ENCODE assay signal across 15 cellular contexts in genomic region chr10:118845776-118846175, GRCh38.
DNase-seq lines count a peak whose midpoint lies in the region; ATAC-seq and TF ChIP-seq lines count a peak whose summit lies in the region.
"Had no signal": no experiment of that assay in that cellular context is flagged by ENCODE, and none has a peak within 500 bp of the region (broad histone marks: within the 10 kb centered on the region; RNA-seq: fewer than 3 reads in every experiment).

No MANE protein-coding gene starts in this region.

- DNase-seq in HCT116 (ENCODE audit: low read depth, low spot score), result no peak
- DNase-seq in activated T-helper 1 cell treated with anti-CD3 and anti-CD28 coated beads, Interleukin-12 subunit alpha, Interleukin-12 subunit beta, Interleukin-2, Interleukin-4 antibody, amounts not matched to agents 30 ng/mL and 10 ng/mL and 1 ng/mL, durations not matched to agents 14 hours and 24 hours and 36 hours (ENCODE audit: low spot score), result no peak
- no peak for DNase-seq in epithelial cell of prostate (ENCODE audit: low read depth, low spot score)
- DNase-seq in smooth muscle cell (lab: John Stamatoyannopoulos, UW; ENCODE audit: unreplicated experiment), result no peak
- no peak for DNase-seq in germinal center (ENCODE audit: low spot score)
- DNase-seq in GM13977 (ENCODE audit: low spot score), result no peak
- DNase-seq: ACHN; CD4-positive, CD25-positive, alpha-beta regulatory T cell; DMS53; GF-D8; GOT3; H9 had no signal

- in situ Hi-C loops in GM13977 (cut with MboI; ENCODE audit: low pct_unique_long_range_greater_than_20kb, low sequenced_read_pairs, unreplicated experiment), result no loop called here

- TF ChIP-seq CTCF in HCT116 (IDR thresholded peaks at IDR 0.05 in 2 of 3, conservative IDR thresholded peaks at IDR 0.05 in 1 of 3; ENCODE audit: borderline replicate concordance in 1 of 3, insufficient read depth in 1 of 3, low read depth in 2 of 3, low read length in 2 of 3) (no peak), smooth muscle cell (IDR thresholded peaks at IDR 0.05; ENCODE audit: borderline replicate concordance, insufficient read depth, poor library complexity, severe bottlenecking) (no peak), GM13977 (IDR thresholded peaks at IDR 0.05; ENCODE audit: extremely low read depth, insufficient read depth, missing control alignments) (no peak)

- no peak overlapping the region for H2AFZ ChIP-seq in HCT116 (ENCODE audit: low read depth, low read length, poor library complexity, severe bottlenecking)
- H2AFZ ChIP-seq in smooth muscle cell (ENCODE audit: low read depth), result no peak overlapping the region

- WGBS in smooth muscle cell (ENCODE audit: low lambda C conversion rate), result 95% methylated on average over 2 of the region's 2 CpGs

- peak overlapping the region; percentile 43 for H3K27ac Mint-ChIP-seq in activated T-helper 1 cell treated with anti-CD3 and anti-CD28 coated beads, Interleukin-12 subunit alpha, Interleukin-12 subunit beta, Interleukin-2, Interleukin-4 antibody, amounts not matched to agents 30 ng/mL and 10 ng/mL and 1 ng/mL, durations not matched to agents 14 hours and 24 hours and 36 hours
- H3K27ac Mint-ChIP-seq: H9, IgD-negative memory B cell had no signal

- H3K4me1 Mint-ChIP-seq in activated T-helper 1 cell treated with anti-CD3 and anti-CD28 coated beads, Interleukin-12 subunit alpha, Interleukin-12 subunit beta, Interleukin-2, Interleukin-4 antibody, amounts not matched to agents 30 ng/mL and 10 ng/mL and 1 ng/mL, durations not matched to agents 14 hours and 24 hours and 36 hours (ENCODE audit: low read depth), result no peaks in the 10 kb centered on the region
- H3K4me1 Mint-ChIP-seq: CD4-positive, CD25-positive, alpha-beta regulatory T cell; IgD-negative memory B cell had no signal

- H3K4me2 ChIP-seq in HCT116 (ENCODE audit: low read length) (peak overlapping the region; percentile 41; the same call in 1 of the 2 replicates), smooth muscle cell (no peak overlapping the region)
- H3K4me2 ChIP-seq: BLaER1 treated with 17β-estradiol and CSF1 and Interleukin-3, amounts not matched to agents 10 nM and 100 nM had no signal

- no peak overlapping the region for H3K4me3 ChIP-seq in HCT116 (replicated peaks in 1 of 2; ENCODE audit: low read depth in 1 of 2, low read length in 2 of 2)
- no peak overlapping the region for H3K4me3 ChIP-seq in smooth muscle cell
- H3K4me3 ChIP-seq: BLaER1 treated with 17β-estradiol and CSF1 and Interleukin-3, amounts not matched to agents 10 nM and 100 nM had no signal

- H3K9me3 ChIP-seq in HCT116 (ENCODE audit: control insufficient read depth in 1 of 2, insufficient read depth in 1 of 2, low read depth in 1 of 2, low read length in 2 of 2) (no peaks in the 10 kb centered on the region), smooth muscle cell (replicated peaks; ENCODE audit: low read depth) (no peaks in the 10 kb centered on the region)

- RAD21 ChIA-PET in HCT116 (lab: Charles Lee; ENCODE audit: low non-redundant PET in 1 of 2, low total read pairs in 2 of 2, uncharacterized antibody in 2 of 2, unreplicated experiment in 2 of 2), result no interaction called here

- TF ChIP-seq POLR2A in HCT116 (IDR thresholded peaks at IDR 0.05; ENCODE audit: borderline replicate concordance, extremely low read depth, insufficient read depth, insufficient read length), result no peak

- no peaks in the 10 kb centered on the region for H3K79me2 ChIP-seq in HCT116 (ENCODE audit: insufficient read depth, low read length)
- H3K79me2 ChIP-seq in smooth muscle cell (ENCODE audit: low read depth), result no peaks in the 10 kb centered on the region

- POLR2A ChIA-PET in HCT116 (lab: Charles Lee), result interaction anchor here (1.4 kb wide), 1 partner anchor 91 kb away, joined by 4 read pairs; the partner anchor contains the start of gene CACUL1

- no peak for TF ChIP-seq RAD21 in HCT116 (IDR thresholded peaks at IDR 0.05; ENCODE audit: low read depth)

- no peaks in the 10 kb centered on the region for H3K9me3 Mint-ChIP-seq in activated T-helper 1 cell treated with anti-CD3 and anti-CD28 coated beads, Interleukin-12 subunit alpha, Interleukin-12 subunit beta, Interleukin-2, Interleukin-4 antibody, amounts not matched to agents 30 ng/mL and 10 ng/mL and 1 ng/mL, durations not matched to agents 14 hours and 24 hours and 36 hours
- H3K9me3 Mint-ChIP-seq: H9, IgD-negative memory B cell had no signal

- H3K9me2 ChIP-seq in HCT116 (ENCODE audit: insufficient read depth), result no peaks in the 10 kb centered on the region

- ATAC-seq in HCT116, result no peak
- no peak for ATAC-seq in HG03135 (IDR thresholded peaks at IDR 0.05; ENCODE audit: unreplicated experiment)

- H4K20me1 ChIP-seq in HCT116 (ENCODE audit: insufficient read depth) (no peaks in the 10 kb centered on the region), smooth muscle cell (ENCODE audit: low read depth) (no peaks in the 10 kb centered on the region)
- H4K20me1 ChIP-seq: BLaER1 treated with 17β-estradiol and CSF1 and Interleukin-3, amounts not matched to agents 10 nM and 100 nM had no signal

- H3K9ac ChIP-seq in HCT116 (ENCODE audit: low read length), result no peak overlapping the region
- H3K9ac ChIP-seq in smooth muscle cell (ENCODE audit: low read depth), result no peak overlapping the region
- H3K9ac ChIP-seq: BLaER1 treated with 17β-estradiol and CSF1 and Interleukin-3, amounts not matched to agents 10 nM and 100 nM had no signal

- H3F3A ChIP-seq in smooth muscle cell (ENCODE audit: low read depth), result no peaks in the 10 kb centered on the region

- intact Hi-C loops in HCT116 (cut with micrococcal nuclease), result no loop called here
- intact Hi-C loops in activated T-helper 1 cell treated with anti-CD3 and anti-CD28 coated beads, Interleukin-12 subunit alpha, Interleukin-12 subunit beta, Interleukin-2, Interleukin-4 antibody, amounts not matched to agents 30 ng/mL and 10 ng/mL and 1 ng/mL, durations not matched to agents 14 hours and 24 hours and 36 hours (cut with micrococcal nuclease), result loop anchor here (10.0 kb wide), 1 partner anchor 121 kb away; no protein-coding TSS in a partner anchor

- no peak overlapping the region for H3K4me3 Mint-ChIP-seq in activated T-helper 1 cell treated with anti-CD3 and anti-CD28 coated beads, Interleukin-12 subunit alpha, Interleukin-12 subunit beta, Interleukin-2, Interleukin-4 antibody, amounts not matched to agents 30 ng/mL and 10 ng/mL and 1 ng/mL, durations not matched to agents 14 hours and 24 hours and 36 hours
- H3K4me3 Mint-ChIP-seq: CD4-positive, CD25-positive, alpha-beta regulatory T cell; H9; IgD-negative memory B cell had no signal

- H3K27ac ChIP-seq in HCT116 (ENCODE audit: low read depth, low read length) (no peak overlapping the region), epithelial cell of prostate (peak overlapping the region; percentile 79), smooth muscle cell (ENCODE audit: low read depth) (peak overlapping the region; percentile 69)
- H3K27ac ChIP-seq: BLaER1 treated with 17β-estradiol and CSF1 and Interleukin-3, amounts not matched to agents 10 nM and 100 nM had no signal

- H3K27me3 Mint-ChIP-seq in activated T-helper 1 cell treated with anti-CD3 and anti-CD28 coated beads, Interleukin-12 subunit alpha, Interleukin-12 subunit beta, Interleukin-2, Interleukin-4 antibody, amounts not matched to agents 30 ng/mL and 10 ng/mL and 1 ng/mL, durations not matched to agents 14 hours and 24 hours and 36 hours (ENCODE audit: insufficient read depth), result no peaks in the 10 kb centered on the region

- H3K27me3 ChIP-seq in HCT116 (ENCODE audit: insufficient read depth, low read length), result no peaks in the 10 kb centered on the region
- H3K27me3 ChIP-seq in smooth muscle cell (ENCODE audit: low read depth), result no peaks in the 10 kb centered on the region
- H3K27me3 ChIP-seq: BLaER1 treated with 17β-estradiol and CSF1 and Interleukin-3, amounts not matched to agents 10 nM and 100 nM had no signal

- no peaks in the 10 kb centered on the region for H3K36me3 Mint-ChIP-seq in activated T-helper 1 cell treated with anti-CD3 and anti-CD28 coated beads, Interleukin-12 subunit alpha, Interleukin-12 subunit beta, Interleukin-2, Interleukin-4 antibody, amounts not matched to agents 30 ng/mL and 10 ng/mL and 1 ng/mL, durations not matched to agents 14 hours and 24 hours and 36 hours (ENCODE audit: low read depth)
- H3K36me3 Mint-ChIP-seq: CD4-positive, CD25-positive, alpha-beta regulatory T cell; IgD-negative memory B cell had no signal

- H3K4me1 ChIP-seq in HCT116 (ENCODE audit: control insufficient read depth in 1 of 2, insufficient read depth in 2 of 2, low read length in 2 of 2), result peaks cover 13 to 28% of the 10 kb centered on the region in 2 experiments
- H3K4me1 ChIP-seq in smooth muscle cell (ENCODE audit: low read depth), result no peaks in the 10 kb centered on the region

- H3K36me3 ChIP-seq in HCT116 (ENCODE audit: control insufficient read depth in 1 of 2, insufficient read depth in 2 of 2, low read length in 2 of 2), result no peaks in the 10 kb centered on the region
- H3K36me3 ChIP-seq in smooth muscle cell (ENCODE audit: low read depth), result no peaks in the 10 kb centered on the region
- H3K36me3 ChIP-seq: BLaER1 treated with 17β-estradiol and CSF1 and Interleukin-3, amounts not matched to agents 10 nM and 100 nM had no signal

- BruUV-seq in HCT116 (replicated peaks; lab: Mats Ljungman, UMichigan), result no TSS peak

- CTCF ChIA-PET in HCT116 (lab: Charles Lee), result no interaction called here

TF ChIP-seq in HCT116, 20 proteins besides CTCF, POLR2A, EP300 and RAD21 (continues in another document):
- no peak for TF ChIP-seq YY1 (IDR thresholded peaks at IDR 0.05; ENCODE audit: extremely low read depth, insufficient replicate concordance, low read depth, low read length)
- TF ChIP-seq EZH2 (IDR thresholded peaks at IDR 0.05), result no peak
- no peak for TF ChIP-seq ZBTB33 (IDR thresholded peaks at IDR 0.05; ENCODE audit: extremely low read depth, insufficient replicate concordance, low read length)
- TF ChIP-seq SIN3A (IDR thresholded peaks at IDR 0.05; ENCODE audit: low read depth), result no peak
- TF ChIP-seq EZH2phosphoT487 (IDR thresholded peaks at IDR 0.05; ENCODE audit: borderline replicate concordance), result no peak
- TF ChIP-seq TCF7L2 (IDR thresholded peaks at IDR 0.05; ENCODE audit: borderline replicate concordance, extremely low read depth, insufficient read depth, insufficient read length), result no peak
